Comparison of ENCODE assay signal across 1 cellular context in the genomic region with DNA sequence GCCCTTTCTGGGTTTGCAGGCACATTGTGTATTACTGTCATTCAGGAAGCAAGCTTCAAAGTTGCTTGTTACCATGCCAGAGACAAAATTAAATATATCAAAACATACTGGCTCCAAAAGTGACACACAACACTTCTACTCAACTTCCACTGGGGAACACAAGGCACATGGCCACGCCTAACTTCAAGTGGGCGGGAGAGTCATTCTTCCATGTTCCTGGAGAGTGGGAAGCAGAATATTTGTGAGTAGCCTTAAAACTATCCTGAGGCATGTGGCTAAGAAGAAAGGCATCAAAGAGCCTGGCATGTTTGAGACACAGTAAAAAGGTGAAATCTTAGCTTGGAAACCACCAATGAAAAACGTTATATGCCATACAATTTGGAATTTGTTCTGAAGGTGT.
TF ChIP-seq lines count a peak whose summit lies in the region.

No MANE protein-coding gene starts in this region.

TF ChIP-seq in IMR-90, 13 proteins besides CTCF, POLR2A, EP300 and RAD21:
- TF ChIP-seq RFX5 (IDR thresholded peaks at IDR 0.05; ENCODE audit: low read depth, low read length) (no peak), CHD1 (IDR thresholded peaks at IDR 0.05; ENCODE audit: low read depth, low read length) (no peak), CEBPB (IDR thresholded peaks at IDR 0.05; ENCODE audit: low read depth, low read length) (no peak), RCOR1 (IDR thresholded peaks at IDR 0.05; ENCODE audit: insufficient replicate concordance, low read length) (no peak), NFE2L2 (IDR thresholded peaks at IDR 0.05; ENCODE audit: low read depth, low read length) (no peak), MAFK (IDR thresholded peaks at IDR 0.05; ENCODE audit: low read depth, low read length) (no peak), MXI1 (IDR thresholded peaks at IDR 0.05; ENCODE audit: borderline replicate concordance, low read depth, low read length) (no peak), MAZ (IDR thresholded peaks at IDR 0.05; ENCODE audit: borderline replicate concordance, low read depth, low read length) (no peak), SMC3 (IDR thresholded peaks at IDR 0.05; ENCODE audit: low read depth, low read length) (no peak), BHLHE40 (IDR thresholded peaks at IDR 0.05; ENCODE audit: low read depth, low read length) (no peak), FOS (IDR thresholded peaks at IDR 0.05; ENCODE audit: low read depth, low read length) (no peak)
- TF ChIP-seq, protein P1, sequence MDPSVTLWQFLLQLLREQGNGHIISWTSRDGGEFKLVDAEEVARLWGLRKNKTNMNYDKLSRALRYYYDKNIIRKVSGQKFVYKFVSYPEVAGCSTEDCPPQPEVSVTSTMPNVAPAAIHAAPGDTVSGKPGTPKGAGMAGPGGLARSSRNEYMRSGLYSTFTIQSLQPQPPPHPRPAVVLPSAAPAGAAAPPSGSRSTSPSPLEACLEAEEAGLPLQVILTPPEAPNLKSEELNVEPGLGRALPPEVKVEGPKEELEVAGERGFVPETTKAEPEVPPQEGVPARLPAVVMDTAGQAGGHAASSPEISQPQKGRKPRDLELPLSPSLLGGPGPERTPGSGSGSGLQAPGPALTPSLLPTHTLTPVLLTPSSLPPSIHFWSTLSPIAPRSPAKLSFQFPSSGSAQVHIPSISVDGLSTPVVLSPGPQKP (IDR thresholded peaks at IDR 0.05; ENCODE audit: borderline replicate concordance, low read depth, low read length) = no peak
- TF ChIP-seq, protein P2, sequence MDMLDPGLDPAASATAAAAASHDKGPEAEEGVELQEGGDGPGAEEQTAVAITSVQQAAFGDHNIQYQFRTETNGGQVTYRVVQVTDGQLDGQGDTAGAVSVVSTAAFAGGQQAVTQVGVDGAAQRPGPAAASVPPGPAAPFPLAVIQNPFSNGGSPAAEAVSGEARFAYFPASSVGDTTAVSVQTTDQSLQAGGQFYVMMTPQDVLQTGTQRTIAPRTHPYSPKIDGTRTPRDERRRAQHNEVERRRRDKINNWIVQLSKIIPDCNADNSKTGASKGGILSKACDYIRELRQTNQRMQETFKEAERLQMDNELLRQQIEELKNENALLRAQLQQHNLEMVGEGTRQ (IDR thresholded peaks at IDR 0.05; ENCODE audit: low read depth, low read length) = no peak
